8 cellular contexts compared by ENCODE assay signal in genomic region chr12:53676715-53677611, GRCh38. TPM values are rescaled to one million over a fixed set of nuclear protein-coding genes. Genes with fewer than 3 reads are reported as not detected.
DNase-seq lines count a peak whose midpoint lies in the region; ATAC-seq and TF ChIP-seq lines count a peak whose summit lies in the region.

No MANE protein-coding gene starts in this region.

- H3K9me3 ChIP-seq in A673 (ENCODE audit: low read depth, low read length, poor library complexity, severe bottlenecking), result no peaks in the 10 kb centered on the region

- H3K36me3 Mint-ChIP-seq in activated CD4-positive, alpha-beta memory T cell treated with anti-CD3 and anti-CD28 coated beads for 36 hours, result peaks cover 22% of the 10 kb centered on the region
- H3K36me3 Mint-ChIP-seq in endothelial cell (ENCODE audit: low read depth, unreplicated experiment), result peaks cover 10% of the 10 kb centered on the region
- no peaks in the 10 kb centered on the region for H3K36me3 Mint-ChIP-seq in memory B cell

- H3K4me1 ChIP-seq in A673 (ENCODE audit: insufficient read depth, low read length, poor library complexity, severe bottlenecking), result peaks cover 47% of the 10 kb centered on the region

- H3K4me3 ChIP-seq in A673 (ENCODE audit: low read depth, low read length, poor library complexity, severe bottlenecking), result peak overlapping the region; percentile 73

- intact Hi-C loops in A673 (cut with micrococcal nuclease; ENCODE audit: unreplicated experiment), result loop anchor here (1.0 to 2.0 kb wide), 2 partner anchors 50 to 134 kb away; partner anchors contain the start of gene ATF7
- intact Hi-C loops in activated CD4-positive, alpha-beta memory T cell treated with anti-CD3 and anti-CD28 coated beads for 36 hours (cut with micrococcal nuclease), result loop anchor here (1.0 to 5.0 kb wide), 6 partner anchors 50 to 225 kb away; partner anchors contain the start of genes ATF7, CALCOCO1 and PCBP2

- H3K27ac Mint-ChIP-seq in activated CD4-positive, alpha-beta memory T cell treated with anti-CD3 and anti-CD28 coated beads for 36 hours, result no peak overlapping the region
- peak overlapping the region; percentile 93 for H3K27ac Mint-ChIP-seq in endothelial cell (ENCODE audit: unreplicated experiment)
- no peak overlapping the region for H3K27ac Mint-ChIP-seq in memory B cell
- H3K27ac Mint-ChIP-seq in stimulated activated naive CD8-positive, alpha-beta T cell treated with anti-CD3 and anti-CD28 coated beads, Interleukin-15, amount 100 ng/mL, for 72 hours, result peak overlapping the region; percentile 91 to 94

- peaks cover 20% of the 10 kb centered on the region for H3K4me1 Mint-ChIP-seq in activated CD4-positive, alpha-beta memory T cell treated with anti-CD3 and anti-CD28 coated beads for 36 hours (ENCODE audit: low read depth)
- H3K4me1 Mint-ChIP-seq in endothelial cell (ENCODE audit: unreplicated experiment), result peaks cover 30% of the 10 kb centered on the region
- H3K4me1 Mint-ChIP-seq in memory B cell, result peaks cover 10% of the 10 kb centered on the region
- peaks cover 34% of the 10 kb centered on the region for H3K4me1 Mint-ChIP-seq in stimulated activated naive CD8-positive, alpha-beta T cell treated with anti-CD3 and anti-CD28 coated beads, Interleukin-15, amount 100 ng/mL, for 72 hours

- TF ChIP-seq CTCF in A673 (conservative IDR thresholded peaks at IDR 0.05; ENCODE audit: low read depth, low read length) (no peak), endothelial cell (IDR thresholded peaks at IDR 0.05; ENCODE audit: unreplicated experiment) (no peak)

- H3K27me3 Mint-ChIP-seq in activated CD4-positive, alpha-beta memory T cell treated with anti-CD3 and anti-CD28 coated beads for 36 hours, result peaks cover 20% of the 10 kb centered on the region
- peaks cover 7% of the 10 kb centered on the region for H3K27me3 Mint-ChIP-seq in endothelial cell (ENCODE audit: unreplicated experiment)
- H3K27me3 Mint-ChIP-seq in memory B cell, result peaks cover 16% of the 10 kb centered on the region
- H3K27me3 Mint-ChIP-seq in stimulated activated naive CD8-positive, alpha-beta T cell treated with anti-CD3 and anti-CD28 coated beads, Interleukin-15, amount 100 ng/mL, for 72 hours, result peaks cover 31% of the 10 kb centered on the region

- POLR2A ChIA-PET in A673 (lab: Charles Lee; ENCODE audit: low non-redundant PET), result interaction anchor here (0.6 to 0.7 kb wide), 4 partner anchors 12 to 561 kb away, joined by 3 to 4 read pairs (median 3); partner anchors contain the start of gene HOXC10
- POLR2A ChIA-PET in activated CD4-positive, alpha-beta memory T cell treated with anti-CD3 and anti-CD28 coated beads for 36 hours (lab: Charles Lee), result interaction anchor here (0.6 to 1.2 kb wide), 6 partner anchors 8 to 176 kb away, joined by 3 read pairs; partner anchors contain the start of gene TARBP2

- CTCF ChIA-PET in A673 (lab: Charles Lee), result interaction anchor here (0.7 to 3.5 kb wide), 4 partner anchors 67 to 850 kb away, joined by 3 to 35 read pairs (median 4); no protein-coding TSS in a partner anchor
- CTCF ChIA-PET in activated CD4-positive, alpha-beta memory T cell treated with anti-CD3 and anti-CD28 coated beads for 36 hours (lab: Charles Lee), result interaction anchor here (0.5 to 7.1 kb wide), 17 partner anchors 9 to 539 kb away, joined by 3 to 132 read pairs (median 4); no protein-coding TSS in a partner anchor

- peaks cover 27% of the 10 kb centered on the region for H3K36me3 ChIP-seq in A673 (ENCODE audit: insufficient read depth, low read length, poor library complexity, severe bottlenecking)

- peak; percentile 76 for DNase-seq in A673 (ENCODE audit: low spot score)
- DNase-seq in activated CD4-positive, alpha-beta memory T cell treated with anti-CD3 and anti-CD28 coated beads for 36 hours, result peak; percentile 36
- DNase-seq in endothelial cell (ENCODE audit: low spot score), result peak; percentile 34
- DNase-seq in memory B cell (ENCODE audit: low spot score in 2 of 2), result peak in 1 of 2 donors; percentile 36
- peak; percentile 21 to 36 for DNase-seq in stimulated activated naive CD8-positive, alpha-beta T cell treated with anti-CD3 and anti-CD28 coated beads, Interleukin-15, amount 100 ng/mL, for 72 hours

- ATAC-seq in HG02588 (IDR thresholded peaks at IDR 0.05; ENCODE audit: unreplicated experiment), result peak; percentile 4
- no peak for ATAC-seq in memory B cell (ENCODE audit: low read depth)
- ATAC-seq in stimulated activated naive CD8-positive, alpha-beta T cell treated with anti-CD3 and anti-CD28 coated beads, Interleukin-15, amount 100 ng/mL, for 72 hours, result peak; percentile 3
- no peak for ATAC-seq in HG03354 (IDR thresholded peaks at IDR 0.05; ENCODE audit: poor library complexity, severe bottlenecking, unreplicated experiment)
- no peak for ATAC-seq in GM18909 (IDR thresholded peaks at IDR 0.05; ENCODE audit: poor library complexity, unreplicated experiment)

- BruUV-seq in A673 (replicated peaks; lab: Mats Ljungman, UMichigan), result TSS peak; percentile 91

- no peaks in the 10 kb centered on the region for H3K27me3 ChIP-seq in A673 (replicated peaks; ENCODE audit: insufficient read depth, low read depth, low read length, poor library complexity)

- H3K4me3 Mint-ChIP-seq in activated CD4-positive, alpha-beta memory T cell treated with anti-CD3 and anti-CD28 coated beads for 36 hours, result peak overlapping the region; percentile 81
- peak overlapping the region; percentile 79 for H3K4me3 Mint-ChIP-seq in endothelial cell (ENCODE audit: unreplicated experiment)
- peak overlapping the region; percentile 88 for H3K4me3 Mint-ChIP-seq in memory B cell
- peak overlapping the region; percentile 76 to 86 for H3K4me3 Mint-ChIP-seq in stimulated activated naive CD8-positive, alpha-beta T cell treated with anti-CD3 and anti-CD28 coated beads, Interleukin-15, amount 100 ng/mL, for 72 hours

- H3K27ac ChIP-seq in A673 (ENCODE audit: low read depth, low read length, poor library complexity, severe bottlenecking), result peak overlapping the region; percentile 97

- H3K9me3 Mint-ChIP-seq in activated CD4-positive, alpha-beta memory T cell treated with anti-CD3 and anti-CD28 coated beads for 36 hours, result no peaks in the 10 kb centered on the region
- H3K9me3 Mint-ChIP-seq in endothelial cell (ENCODE audit: unreplicated experiment) (no peaks in the 10 kb centered on the region), memory B cell (no peaks in the 10 kb centered on the region)
- no peaks in the 10 kb centered on the region for H3K9me3 Mint-ChIP-seq in stimulated activated naive CD8-positive, alpha-beta T cell treated with anti-CD3 and anti-CD28 coated beads, Interleukin-15, amount 100 ng/mL, for 72 hours

RNA-seq across cellular contexts. Expression of gene ATP5MC2, which starts 1.1 kb away (rescaled TPM):
- total RNA-seq in A673 (2021) (447 and 450 TPM in 2 replicates), endothelial cell (ENCODE audit: unreplicated experiment) (342 TPM)
- total RNA-seq in activated CD4-positive, alpha-beta memory T cell treated with anti-CD3 and anti-CD28 coated beads for 36 hours, result 100 to 1,000 TPM; 378 TPM

RNA-seq across cellular contexts. Expression of gene CALCOCO1, which starts 50.3 kb away (rescaled TPM):
- total RNA-seq in A673 (2021) (16.8 and 34.0 TPM in 2 replicates), endothelial cell (ENCODE audit: unreplicated experiment) (144 TPM)
- total RNA-seq in activated CD4-positive, alpha-beta memory T cell treated with anti-CD3 and anti-CD28 coated beads for 36 hours, result 10 to 100 TPM; 21.2 to 23.7 TPM

RNA-seq across cellular contexts. Expression of gene ATF7, which starts 50.8 kb away (rescaled TPM):
- 38.8 and 44.3 TPM in 2 replicates for total RNA-seq in A673 (2021)
- total RNA-seq in activated CD4-positive, alpha-beta memory T cell treated with anti-CD3 and anti-CD28 coated beads for 36 hours, result 10 to 100 TPM; 19.3 to 20.7 TPM
- 63.3 TPM for total RNA-seq in endothelial cell (ENCODE audit: unreplicated experiment)

Comparison
In these comparisons a context has a peak if more than half of its experiments do, and no peak if none do; other contexts are left out.
1. ATAC-seq: peak in HG02588 (single experiment) and stimulated activated naive CD8-positive, alpha-beta T cell treated with anti-CD3 and anti-CD28 coated beads, Interleukin-15, amount 100 ng/mL, for 72 hours (single experiment); none in memory B cell (single experiment), HG03354 (single experiment) and GM18909 (single experiment).
2. H3K27ac Mint-ChIP-seq: peak in endothelial cell (single experiment) and stimulated activated naive CD8-positive, alpha-beta T cell treated with anti-CD3 and anti-CD28 coated beads, Interleukin-15, amount 100 ng/mL, for 72 hours (2 of 2); none in activated CD4-positive, alpha-beta memory T cell treated with anti-CD3 and anti-CD28 coated beads for 36 hours (single experiment) and memory B cell (single experiment).
3. Peak in every context shown above with its lines, with median percentiles within 50 percentile points of each other: H3K4me3 Mint-ChIP-seq.